16 cellular contexts compared by ENCODE assay signal in genomic region chr4:97656034-97656720, GRCh38.
A peak's percentile ranks its signal among the peaks of the same experiment; 100 is the strongest.
DNase-seq lines count a peak whose midpoint lies in the region; ATAC-seq and TF ChIP-seq lines count a peak whose summit lies in the region.
"Had no signal": no experiment of that assay in that cellular context is flagged by ENCODE, and none has a peak within 500 bp of the region (broad histone marks: within the 10 kb centered on the region; RNA-seq: fewer than 3 reads in every experiment).

No MANE protein-coding gene starts in this region.

- in situ Hi-C loops in astrocyte of the spinal cord (cut with HindIII; ENCODE audit: low sequenced_read_pairs): no loop called here

- H3K4me1 ChIP-seq in hepatocyte (ENCODE audit: insufficient read depth): no peaks in the 10 kb centered on the region
- H3K4me1 ChIP-seq: psoas muscle had no signal

- no peaks in the 10 kb centered on the region for H3K27me3 ChIP-seq in hepatocyte

- no peaks in the 10 kb centered on the region for H4K20me1 ChIP-seq in hepatocyte (ENCODE audit: insufficient read depth, poor library complexity, severe bottlenecking)

- H3K9me2 ChIP-seq in hepatocyte (replicated peaks; ENCODE audit: insufficient read depth): no peaks in the 10 kb centered on the region

- H2AFZ ChIP-seq in hepatocyte: no peak overlapping the region

- no peaks in the 10 kb centered on the region for H3K9me3 ChIP-seq in hepatocyte (ENCODE audit: low read depth)
- H3K9me3 ChIP-seq: psoas muscle had no signal

- DNase-seq in COLO829 (ENCODE audit: low spot score) (peak; percentile 15), M059J (ENCODE audit: low read depth) (peak; percentile 75), astrocyte of the spinal cord (ENCODE audit: low read depth, low spot score) (peak; percentile 79), hepatocyte (ENCODE audit: low spot score) (peak; percentile 23), NCI-H2171 treated with DMSO at 0.1 percent for 48 hours (lab: John Stamatoyannopoulos, UW) (no peak), hypothalamus (lab: John Stamatoyannopoulos, UW) (no peak)
- no peak for DNase-seq in stimulated activated CD4-positive, alpha-beta T cell treated with anti-CD3 and anti-CD28 coated beads, Interleukin-4, amount 100 ng/mL, for 24 hours
- DNase-seq: effector CD4-positive, alpha-beta T cell; Kasumi-1; NCI-H2227 treated with DMSO at 0.1 percent for 48 hours; psoas muscle; RPMI8226; stimulated activated CD4-positive, alpha-beta T cell treated with anti-CD3 and anti-CD28 coated beads, Interleukin-4, amount 100 ng/mL, for 1 hour; stimulated activated naive CD8-positive, alpha-beta T cell treated with anti-CD3 and anti-CD28 coated beads, Interleukin-15, Interleukin-2, amounts not matched to agents 100 U/mL and 50 U/mL, for 24 hours; WERI-Rb-1 had no signal

- 79% methylated on average over 3 of the region's 3 CpGs for WGBS in hepatocyte (ENCODE audit: low lambda C conversion rate, missing lambda C conversion rate)

- H3K36me3 ChIP-seq in hepatocyte (replicated peaks; ENCODE audit: insufficient read depth, low read depth): no peaks in the 10 kb centered on the region
- H3K36me3 ChIP-seq: WERI-Rb-1 had no signal

- no peak for TF ChIP-seq CTCF in astrocyte of the spinal cord (IDR thresholded peaks at IDR 0.05; ENCODE audit: low read depth, low read length)
- no peak for TF ChIP-seq CTCF in hepatocyte (IDR thresholded peaks at IDR 0.05; ENCODE audit: poor library complexity)

- no peak overlapping the region for H3K4me3 ChIP-seq in astrocyte of the spinal cord (ENCODE audit: low read depth, low read length)
- no peak overlapping the region for H3K4me3 ChIP-seq in hepatocyte
- H3K4me3 ChIP-seq: psoas muscle had no signal

- H3K27ac ChIP-seq in hepatocyte: no peak overlapping the region
- H3K27ac ChIP-seq: psoas muscle, WERI-Rb-1 had no signal

- H3K4me2 ChIP-seq in hepatocyte: no peak overlapping the region

- H3K79me2 ChIP-seq in hepatocyte: no peaks in the 10 kb centered on the region

- ATAC-seq in GM19467 (IDR thresholded peaks at IDR 0.05; ENCODE audit: unreplicated experiment): no peak
- ATAC-seq: stimulated activated naive CD8-positive, alpha-beta T cell treated with anti-CD3 and anti-CD28 coated beads, Interleukin-15, Interleukin-2, amounts not matched to agents 100 U/mL and 50 U/mL, for 24 hours had no signal

Comparison
In these comparisons a context has a peak if more than half of its experiments do, and no peak if none do; other contexts are left out.
1. DNase-seq: peak in COLO829 (single experiment), M059J (single experiment), astrocyte of the spinal cord (single experiment) and hepatocyte (single experiment); none in NCI-H2171 treated with DMSO at 0.1 percent for 48 hours (single experiment), stimulated activated CD4-positive, alpha-beta T cell treated with anti-CD3 and anti-CD28 coated beads, Interleukin-4, amount 100 ng/mL, for 24 hours (single experiment) and hypothalamus (0 of 51).